14 cellular contexts compared by ENCODE assay signal in the genomic region with DNA sequence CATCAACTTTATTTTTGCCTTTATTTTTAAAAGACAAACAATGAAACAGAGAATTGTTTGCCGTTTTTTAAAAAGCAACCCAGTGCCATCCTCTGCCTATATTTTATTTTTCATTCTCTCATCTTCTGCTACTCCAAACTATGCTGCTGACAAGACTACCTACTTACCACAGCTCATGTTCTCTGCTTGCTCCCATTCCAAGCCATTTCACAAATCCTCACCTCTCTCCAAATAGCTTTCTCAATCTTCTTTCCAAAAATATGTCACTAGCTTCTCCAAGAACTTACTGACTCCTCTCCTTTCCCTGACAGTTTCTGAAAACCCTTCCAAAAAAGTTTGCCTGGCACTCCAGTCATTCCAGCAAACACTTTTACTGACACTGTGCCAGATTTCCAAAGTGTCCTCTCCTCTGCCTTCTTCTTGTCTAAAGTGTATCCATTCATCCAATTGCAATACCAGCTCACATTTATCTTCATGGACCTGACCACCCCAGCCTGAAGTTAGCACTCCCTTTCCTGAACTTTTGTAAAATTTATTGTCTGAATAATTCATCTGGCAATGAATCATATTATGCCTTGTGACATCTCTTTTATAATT.
DNase-seq lines count a peak whose midpoint lies in the region; ATAC-seq and TF ChIP-seq lines count a peak whose summit lies in the region.
"Had no signal": no experiment of that assay in that cellular context is flagged by ENCODE, and none has a peak within 500 bp of the region (broad histone marks: within the 10 kb centered on the region; RNA-seq: fewer than 3 reads in every experiment).

No MANE protein-coding gene starts in this region.

- H3K4me3 Mint-ChIP-seq in activated T-helper 17 cell treated with anti-CD3 and anti-CD28 coated beads, Interleukin-2, amount 50 U/mL, for 72 hours = no peak overlapping the region
- H3K4me3 Mint-ChIP-seq: B cell; CD4-positive, alpha-beta T cell; GM23338 had no signal

- H3K9ac ChIP-seq in adipocyte (ENCODE audit: low read length) = no peak overlapping the region

- no peak for TF ChIP-seq CTCF in cardiac muscle cell (IDR thresholded peaks at IDR 0.05; ENCODE audit: low read depth, low read length)
- no peak for TF ChIP-seq CTCF in omental fat pad (IDR thresholded peaks at IDR 0.05)

- ATAC-seq in left ventricle myocardium superior (peak; percentile 91), omental fat pad (ENCODE audit: low FRiP score) (peak; percentile 83), GM19023 (IDR thresholded peaks at IDR 0.05; ENCODE audit: unreplicated experiment) (no peak)
- no peak for ATAC-seq in activated T-helper 17 cell treated with anti-CD3 and anti-CD28 coated beads, Interleukin-2, amount 50 U/mL, for 72 hours (replicated peaks)
- ATAC-seq: GM23338 had no signal

- no peaks in the 10 kb centered on the region for H3K27me3 ChIP-seq in adipocyte (replicated peaks; ENCODE audit: control insufficient read depth, insufficient read depth, low read length)
- no peaks in the 10 kb centered on the region for H3K27me3 ChIP-seq in cardiac muscle cell

- H3K4me1 Mint-ChIP-seq in activated T-helper 17 cell treated with anti-CD3 and anti-CD28 coated beads, Interleukin-2, amount 50 U/mL, for 72 hours = no peaks in the 10 kb centered on the region
- H3K4me1 Mint-ChIP-seq: B cell, GM23338 had no signal

- no peaks in the 10 kb centered on the region for H3K27me3 Mint-ChIP-seq in activated T-helper 17 cell treated with anti-CD3 and anti-CD28 coated beads, Interleukin-2, amount 50 U/mL, for 72 hours
- H3K27me3 Mint-ChIP-seq: B cell; CD4-positive, alpha-beta T cell had no signal

- peak; percentile 3 for DNase-seq in adipocyte (ENCODE audit: low read depth)
- peak in 1 of 2 donors; percentile 29 for DNase-seq in cardiac muscle cell (ENCODE audit: low read depth in 1 of 2, low spot score in 1 of 2)
- no peak for DNase-seq in left ventricle myocardium superior
- DNase-seq in omental fat pad (ENCODE audit: low spot score) = no peak
- no peak for DNase-seq in activated naive CD4-positive, alpha-beta T cell (lab: John Stamatoyannopoulos, UW)
- DNase-seq: C1 segment of cervical spinal cord; Calu3; CD4-positive, alpha-beta T cell; DMS 273 treated with DMSO at 0.1 percent for 48 hours; H7 had no signal

- H3K4me3 ChIP-seq in adipocyte (ENCODE audit: low read length) (no peak overlapping the region), cardiac muscle cell (no peak overlapping the region)
- H3K4me3 ChIP-seq: GM23338 had no signal

- no peaks in the 10 kb centered on the region for H3K36me3 Mint-ChIP-seq in activated T-helper 17 cell treated with anti-CD3 and anti-CD28 coated beads, Interleukin-2, amount 50 U/mL, for 72 hours (ENCODE audit: low read depth)

- H3K27ac ChIP-seq in cardiac muscle cell = peak overlapping the region; percentile 50

- H3K4me1 ChIP-seq in adipocyte (ENCODE audit: control insufficient read depth, insufficient read depth, low read length) (no peaks in the 10 kb centered on the region), cardiac muscle cell (ENCODE audit: low read depth) (peaks cover 14% of the 10 kb centered on the region)

- H3K9me3 ChIP-seq in adipocyte (ENCODE audit: control insufficient read depth, low read length) (peaks cover 4% of the 10 kb centered on the region), cardiac muscle cell (ENCODE audit: low read depth) (no peaks in the 10 kb centered on the region)

- intact Hi-C loops in left ventricle myocardium superior (cut with micrococcal nuclease) = no loop called here

- no peaks in the 10 kb centered on the region for H3K36me3 ChIP-seq in adipocyte (ENCODE audit: control insufficient read depth, insufficient read depth, low read length, severe bottlenecking)
- no peaks in the 10 kb centered on the region for H3K36me3 ChIP-seq in cardiac muscle cell

- H3K27ac Mint-ChIP-seq in activated T-helper 17 cell treated with anti-CD3 and anti-CD28 coated beads, Interleukin-2, amount 50 U/mL, for 72 hours = no peak overlapping the region
- H3K27ac Mint-ChIP-seq: B cell; CD4-positive, alpha-beta T cell; GM23338 had no signal

- no peaks in the 10 kb centered on the region for H3K9me3 Mint-ChIP-seq in activated T-helper 17 cell treated with anti-CD3 and anti-CD28 coated beads, Interleukin-2, amount 50 U/mL, for 72 hours
- H3K9me3 Mint-ChIP-seq: CD4-positive, alpha-beta T cell; GM23338 had no signal

Comparison
In these comparisons a context has a peak if more than half of its experiments do, and no peak if none do; other contexts are left out.
1. ATAC-seq: peak in left ventricle myocardium superior (single experiment) and omental fat pad (single experiment); none in activated T-helper 17 cell treated with anti-CD3 and anti-CD28 coated beads, Interleukin-2, amount 50 U/mL, for 72 hours (single experiment) and GM19023 (single experiment).